Comparison of ENCODE assay signal across 1 cellular context in genomic region chr3:98784042-98784441, GRCh38.
TF ChIP-seq lines count a peak whose summit lies in the region.

No MANE protein-coding gene starts in this region.

TF ChIP-seq in HepG2, 621 proteins besides CTCF, POLR2A, EP300 and RAD21 (continued from another document):
- TF ChIP-seq, protein P1, sequence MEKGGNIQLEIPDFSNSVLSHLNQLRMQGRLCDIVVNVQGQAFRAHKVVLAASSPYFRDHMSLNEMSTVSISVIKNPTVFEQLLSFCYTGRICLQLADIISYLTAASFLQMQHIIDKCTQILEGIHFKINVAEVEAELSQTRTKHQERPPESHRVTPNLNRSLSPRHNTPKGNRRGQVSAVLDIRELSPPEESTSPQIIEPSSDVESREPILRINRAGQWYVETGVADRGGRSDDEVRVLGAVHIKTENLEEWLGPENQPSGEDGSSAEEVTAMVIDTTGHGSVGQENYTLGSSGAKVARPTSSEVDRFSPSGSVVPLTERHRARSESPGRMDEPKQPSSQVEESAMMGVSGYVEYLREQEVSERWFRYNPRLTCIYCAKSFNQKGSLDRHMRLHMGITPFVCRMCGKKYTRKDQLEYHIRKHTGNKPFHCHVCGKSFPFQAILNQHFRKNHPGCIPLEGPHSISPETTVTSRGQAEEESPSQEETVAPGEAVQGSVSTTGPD (CRISPR knock-in tag; IDR thresholded peaks at IDR 0.05) = 0 out of 2 replicates have a peak, but pooled peaks have one; percentile 42
- TF ChIP-seq, protein P2, sequence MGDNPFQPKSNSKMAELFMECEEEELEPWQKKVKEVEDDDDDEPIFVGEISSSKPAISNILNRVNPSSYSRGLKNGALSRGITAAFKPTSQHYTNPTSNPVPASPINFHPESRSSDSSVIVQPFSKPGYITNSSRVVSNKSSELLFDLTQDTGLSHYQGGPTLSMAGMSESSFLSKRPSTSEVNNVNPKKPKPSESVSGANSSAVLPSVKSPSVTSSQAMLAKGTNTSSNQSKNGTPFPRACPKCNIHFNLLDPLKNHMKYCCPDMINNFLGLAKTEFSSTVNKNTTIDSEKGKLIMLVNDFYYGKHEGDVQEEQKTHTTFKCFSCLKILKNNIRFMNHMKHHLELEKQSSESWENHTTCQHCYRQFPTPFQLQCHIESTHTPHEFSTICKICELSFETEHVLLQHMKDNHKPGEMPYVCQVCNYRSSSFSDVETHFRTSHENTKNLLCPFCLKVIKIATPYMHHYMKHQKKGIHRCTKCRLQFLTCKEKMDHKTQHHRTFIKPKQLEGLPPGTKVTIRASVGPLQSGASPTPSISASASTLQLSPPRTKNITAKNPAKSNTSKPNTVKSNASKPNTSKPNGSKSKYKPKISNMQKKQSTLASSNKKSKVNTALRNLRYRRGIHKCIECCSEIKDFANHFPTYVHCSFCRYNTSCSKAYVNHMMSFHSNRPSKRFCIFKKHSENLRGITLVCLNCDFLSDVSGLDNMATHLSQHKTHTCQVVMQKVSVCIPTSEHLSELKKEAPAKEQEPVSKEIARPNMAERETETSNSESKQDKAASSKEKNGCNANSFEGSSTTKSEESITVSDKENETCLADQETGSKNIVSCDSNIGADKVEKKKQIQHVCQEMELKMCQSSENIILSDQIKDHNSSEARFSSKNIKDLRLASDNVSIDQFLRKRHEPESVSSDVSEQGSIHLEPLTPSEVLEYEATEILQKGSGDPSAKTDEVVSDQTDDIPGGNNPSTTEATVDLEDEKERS (CRISPR knock-in tag; IDR thresholded peaks at IDR 0.05) = peak; percentile 23; the same call in 1 of the 2 replicates
- TF ChIP-seq ZNF644 (CRISPR knock-in tag; IDR thresholded peaks at IDR 0.05; ENCODE audit: low read depth) = 0 out of 2 replicates have a peak, but pooled peaks have one; percentile 8
- no peak for TF ChIP-seq CEBPB (IDR thresholded peaks at IDR 0.05; ENCODE audit: borderline replicate concordance, low read depth, low read length)
- 0 out of 2 replicates have a peak, but pooled peaks have one; percentile 9 for TF ChIP-seq CCDC6 (CRISPR knock-in tag; IDR thresholded peaks at IDR 0.05)
- TF ChIP-seq SUZ12 (IDR thresholded peaks at IDR 0.05; ENCODE audit: low read depth, low read length) = no peak
- no peak for TF ChIP-seq SMAD9 (CRISPR knock-in tag; IDR thresholded peaks at IDR 0.05)
- no peak for TF ChIP-seq MAF1 (CRISPR knock-in tag; IDR thresholded peaks at IDR 0.05; ENCODE audit: borderline replicate concordance)
- TF ChIP-seq, protein P3, sequence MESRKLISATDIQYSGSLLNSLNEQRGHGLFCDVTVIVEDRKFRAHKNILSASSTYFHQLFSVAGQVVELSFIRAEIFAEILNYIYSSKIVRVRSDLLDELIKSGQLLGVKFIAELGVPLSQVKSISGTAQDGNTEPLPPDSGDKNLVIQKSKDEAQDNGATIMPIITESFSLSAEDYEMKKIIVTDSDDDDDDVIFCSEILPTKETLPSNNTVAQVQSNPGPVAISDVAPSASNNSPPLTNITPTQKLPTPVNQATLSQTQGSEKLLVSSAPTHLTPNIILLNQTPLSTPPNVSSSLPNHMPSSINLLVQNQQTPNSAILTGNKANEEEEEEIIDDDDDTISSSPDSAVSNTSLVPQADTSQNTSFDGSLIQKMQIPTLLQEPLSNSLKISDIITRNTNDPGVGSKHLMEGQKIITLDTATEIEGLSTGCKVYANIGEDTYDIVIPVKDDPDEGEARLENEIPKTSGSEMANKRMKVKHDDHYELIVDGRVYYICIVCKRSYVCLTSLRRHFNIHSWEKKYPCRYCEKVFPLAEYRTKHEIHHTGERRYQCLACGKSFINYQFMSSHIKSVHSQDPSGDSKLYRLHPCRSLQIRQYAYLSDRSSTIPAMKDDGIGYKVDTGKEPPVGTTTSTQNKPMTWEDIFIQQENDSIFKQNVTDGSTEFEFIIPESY (CRISPR knock-in tag; IDR thresholded peaks at IDR 0.05) = 0 out of 2 replicates have a peak, but pooled peaks have one; percentile 15
- 0 out of 2 replicates have a peak, but pooled peaks have one; percentile 36 for TF ChIP-seq ZNF629 (CRISPR knock-in tag; conservative IDR thresholded peaks at IDR 0.05)
- TF ChIP-seq RXRB (CRISPR knock-in tag; IDR thresholded peaks at IDR 0.05; ENCODE audit: borderline replicate concordance) = 0 out of 2 replicates have a peak, but pooled peaks have one; percentile 19
- TF ChIP-seq POGZ (CRISPR knock-in tag; IDR thresholded peaks at IDR 0.05) = peak; percentile 28; the same call in 1 of the 2 replicates
- TF ChIP-seq, protein P4, sequence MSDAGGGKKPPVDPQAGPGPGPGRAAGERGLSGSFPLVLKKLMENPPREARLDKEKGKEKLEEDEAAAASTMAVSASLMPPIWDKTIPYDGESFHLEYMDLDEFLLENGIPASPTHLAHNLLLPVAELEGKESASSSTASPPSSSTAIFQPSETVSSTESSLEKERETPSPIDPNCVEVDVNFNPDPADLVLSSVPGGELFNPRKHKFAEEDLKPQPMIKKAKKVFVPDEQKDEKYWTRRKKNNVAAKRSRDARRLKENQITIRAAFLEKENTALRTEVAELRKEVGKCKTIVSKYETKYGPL (CRISPR knock-in tag; IDR thresholded peaks at IDR 0.05) = no peak
- TF ChIP-seq ZBTB43 (CRISPR knock-in tag; conservative IDR thresholded peaks at IDR 0.05) = 0 out of 2 replicates have a peak, but pooled peaks have one; percentile 32
- 0 out of 2 replicates have a peak, but pooled peaks have one; percentile 37 for TF ChIP-seq ZMYM3 (CRISPR knock-in tag; IDR thresholded peaks at IDR 0.05)
- TF ChIP-seq ZNF577 (CRISPR knock-in tag; IDR thresholded peaks at IDR 0.05; ENCODE audit: borderline replicate concordance, low read depth) = no peak
